Comparison of ENCODE assay signal across 23 cellular contexts in the genomic region with DNA sequence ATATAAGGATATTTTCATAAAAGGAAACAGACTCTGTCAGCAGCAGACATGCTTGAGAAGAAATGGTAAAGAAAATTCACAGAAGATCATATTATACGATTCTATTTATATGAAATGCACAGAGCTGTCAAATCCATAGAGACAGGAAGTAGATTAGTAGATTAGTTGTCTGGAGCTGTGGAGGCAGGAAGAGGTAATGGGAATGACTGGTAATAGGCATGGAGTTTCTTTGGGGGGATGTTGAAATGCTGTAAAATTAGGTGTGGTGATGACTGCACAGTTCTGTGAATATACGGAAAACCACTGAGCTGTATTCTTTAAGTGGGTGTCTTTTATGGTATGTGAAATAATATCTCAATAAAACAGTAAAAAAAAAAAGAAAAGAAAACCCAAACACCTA.
"Had no signal": no experiment of that assay in that cellular context is flagged by ENCODE, and none has a peak within 500 bp of the region (broad histone marks: within the 10 kb centered on the region; RNA-seq: fewer than 3 reads in every experiment).

No MANE protein-coding gene starts in this region.

- H3K9me3 ChIP-seq: SJCRH30 had no signal

- ATAC-seq: activated CD4-positive, CD25-positive, alpha-beta regulatory T cell treated with anti-CD3 and anti-CD28 coated beads, Interleukin-2, amount 50 U/mL, for 24 hours; activated CD8-positive, alpha-beta T cell treated with anti-CD3 and anti-CD28 coated beads for 36 hours; activated T-cell treated with anti-CD3 and anti-CD28 coated beads, Interleukin-2, amount 50 U/mL, for 72 hours; Panc1 had no signal

- H3K27me3 ChIP-seq: SJCRH30 had no signal

- H3K27ac ChIP-seq: SJCRH30 had no signal

- DNase-seq: activated CD4-positive, alpha-beta T cell treated with anti-CD3 and anti-CD28 coated beads for 4 hours; activated CD8-positive, alpha-beta memory T cell treated with anti-CD3 and anti-CD28 coated beads, Interleukin-2, amount 50 U/mL, for 4 hours; activated CD8-positive, alpha-beta T cell treated with anti-CD3 and anti-CD28 coated beads for 36 hours; activated gamma-delta T cell treated with Interleukin-2 at 50 U/mL for 16 hours; activated naive CD4-positive, alpha-beta T cell treated with anti-CD3 and anti-CD28 coated beads, Interleukin-2, amount 10 ng/mL, durations not matched to agents 7 days and 5 days; activated naive CD8-positive, alpha-beta T cell treated with anti-CD3 and anti-CD28 coated beads for 36 hours; activated T-cell treated with anti-CD3 and anti-CD28 coated beads, Interleukin-2, amount 50 U/mL, for 72 hours; anterior cingulate cortex; Karpas-422; MM.1S; NCI-H1105; NCI-H1436; NCI-H1694 treated with DMSO at 0.1 percent for 48 hours; NCI-H2029 treated with DMSO at 0.1 percent for 48 hours; NCI-H510A treated with DMSO at 0.1 percent for 48 hours; NCI-H69; NK-92 treated with Interleukin-12 subunit alpha and Interleukin-12 subunit beta, amount 100 ng/mL, for 24 hours; OCI-M1; Right ventricle myocardium superior; RPMI8226; SJCRH30 had no signal

- H3K4me3 ChIP-seq: SJCRH30 had no signal

- H3K4me1 ChIP-seq: SJCRH30 had no signal
